In the genomic region with DNA sequence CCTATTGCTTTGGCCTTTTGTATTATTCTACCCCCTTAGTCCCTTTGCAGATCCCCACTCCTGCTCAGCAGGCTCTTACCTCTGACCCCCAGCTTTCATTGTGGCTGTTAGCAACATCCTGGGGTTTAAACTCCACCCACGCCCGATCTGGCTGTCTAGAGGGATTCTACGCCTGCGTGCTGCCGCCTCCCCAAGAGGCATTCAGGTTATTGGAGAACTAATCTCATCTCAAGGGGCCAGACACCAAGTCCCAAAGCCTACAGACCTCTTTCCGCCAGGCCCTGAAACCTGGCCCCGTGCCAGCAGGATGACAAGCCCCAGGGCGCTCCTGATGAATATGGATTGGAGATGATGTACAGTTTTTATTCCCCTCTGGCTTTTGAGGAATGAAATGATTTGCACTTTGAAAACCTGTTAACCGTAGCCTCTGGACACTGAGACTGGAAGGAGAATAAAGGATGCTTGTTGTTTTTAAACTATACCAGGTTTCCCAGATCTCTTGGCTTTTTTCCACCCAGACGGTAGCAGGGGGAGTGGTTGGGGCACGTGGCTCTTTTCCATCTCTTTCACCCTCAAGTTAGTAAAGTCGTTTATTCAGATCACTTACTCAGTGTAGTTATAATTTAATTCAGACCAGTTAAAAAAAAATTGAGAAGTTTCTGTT, we compare ENCODE assay signal across 1 cellular context.
A peak's percentile ranks its signal among the peaks of the same experiment; 100 is the strongest.
TF ChIP-seq lines count a peak whose summit lies in the region.

No MANE protein-coding gene starts in this region.

TF ChIP-seq in K562, 482 proteins besides CTCF, POLR2A, EP300 and RAD21 (continued from another document and continues in another):
- TF ChIP-seq NBN (IDR thresholded peaks at IDR 0.05; ENCODE audit: low read depth) (no peak), MCM5 (IDR thresholded peaks at IDR 0.05; ENCODE audit: low read depth) (no peak), MAFG (tag; conservative IDR thresholded peaks at IDR 0.05) (0 out of 2 replicates have a peak, but pooled peaks have one; percentile 7), MAZ (CRISPR knock-in tag; conservative IDR thresholded peaks at IDR 0.05 in 1 of 2, IDR thresholded peaks at IDR 0.05 in 1 of 2) (0 out of 4 replicates have a peak, but pooled peaks of 1 of the 2 experiments have one; percentile 31), SMARCA5 (IDR thresholded peaks at IDR 0.05) (no peak), ZNF398 (CRISPR knock-in tag; IDR thresholded peaks at IDR 0.05) (no peak), NR2C2 (CRISPR knock-in tag; IDR thresholded peaks at IDR 0.05) (no peak), NR2C2 (tag; IDR thresholded peaks at IDR 0.05) (peak; percentile 80), NUFIP1 (IDR thresholded peaks at IDR 0.05; ENCODE audit: partially characterized antibody) (no peak), ASH1L (IDR thresholded peaks at IDR 0.05; ENCODE audit: borderline replicate concordance, low read depth, partially characterized antibody) (no peak), LCOR (CRISPR knock-in tag; IDR thresholded peaks at IDR 0.05) (no peak), SLC30A9 (CRISPR knock-in tag; IDR thresholded peaks at IDR 0.05) (no peak), CC2D1A (IDR thresholded peaks at IDR 0.05) (no peak), ZNF79 (CRISPR knock-in tag; IDR thresholded peaks at IDR 0.05; ENCODE audit: low read depth) (no peak), CHAMP1 (IDR thresholded peaks at IDR 0.05) (no peak), SREBF1 (IDR thresholded peaks at IDR 0.05; ENCODE audit: borderline replicate concordance, low read depth, low read length) (no peak), FOSL1 (tag; conservative IDR thresholded peaks at IDR 0.05) (peak; percentile 34; the same call in 1 of the 2 replicates), CCAR2 (IDR thresholded peaks at IDR 0.05; ENCODE audit: low read depth, low read length) (no peak), ESRRA (IDR thresholded peaks at IDR 0.05; ENCODE audit: borderline replicate concordance, low read depth) (no peak), CBX8 (IDR thresholded peaks at IDR 0.05; ENCODE audit: borderline replicate concordance, extremely low read depth, low read depth, low read length, poor library complexity, severe bottlenecking) (no peak), CBX1 (IDR thresholded peaks at IDR 0.05; ENCODE audit: low read depth) (no peak), ZNF324 (CRISPR knock-in tag; IDR thresholded peaks at IDR 0.05) (no peak), ATF2 (CRISPR knock-in tag; IDR thresholded peaks at IDR 0.05) (no peak), POU5F1 (IDR thresholded peaks at IDR 0.05; ENCODE audit: borderline replicate concordance, low read depth, low read length, partially characterized antibody) (no peak), ZNF165 (CRISPR knock-in tag; IDR thresholded peaks at IDR 0.05; ENCODE audit: borderline replicate concordance) (no peak), MAFK (IDR thresholded peaks at IDR 0.05; ENCODE audit: low read length) (no peak), ZNF655 (CRISPR knock-in tag; IDR thresholded peaks at IDR 0.05) (no peak)
- TF ChIP-seq, protein P1, sequence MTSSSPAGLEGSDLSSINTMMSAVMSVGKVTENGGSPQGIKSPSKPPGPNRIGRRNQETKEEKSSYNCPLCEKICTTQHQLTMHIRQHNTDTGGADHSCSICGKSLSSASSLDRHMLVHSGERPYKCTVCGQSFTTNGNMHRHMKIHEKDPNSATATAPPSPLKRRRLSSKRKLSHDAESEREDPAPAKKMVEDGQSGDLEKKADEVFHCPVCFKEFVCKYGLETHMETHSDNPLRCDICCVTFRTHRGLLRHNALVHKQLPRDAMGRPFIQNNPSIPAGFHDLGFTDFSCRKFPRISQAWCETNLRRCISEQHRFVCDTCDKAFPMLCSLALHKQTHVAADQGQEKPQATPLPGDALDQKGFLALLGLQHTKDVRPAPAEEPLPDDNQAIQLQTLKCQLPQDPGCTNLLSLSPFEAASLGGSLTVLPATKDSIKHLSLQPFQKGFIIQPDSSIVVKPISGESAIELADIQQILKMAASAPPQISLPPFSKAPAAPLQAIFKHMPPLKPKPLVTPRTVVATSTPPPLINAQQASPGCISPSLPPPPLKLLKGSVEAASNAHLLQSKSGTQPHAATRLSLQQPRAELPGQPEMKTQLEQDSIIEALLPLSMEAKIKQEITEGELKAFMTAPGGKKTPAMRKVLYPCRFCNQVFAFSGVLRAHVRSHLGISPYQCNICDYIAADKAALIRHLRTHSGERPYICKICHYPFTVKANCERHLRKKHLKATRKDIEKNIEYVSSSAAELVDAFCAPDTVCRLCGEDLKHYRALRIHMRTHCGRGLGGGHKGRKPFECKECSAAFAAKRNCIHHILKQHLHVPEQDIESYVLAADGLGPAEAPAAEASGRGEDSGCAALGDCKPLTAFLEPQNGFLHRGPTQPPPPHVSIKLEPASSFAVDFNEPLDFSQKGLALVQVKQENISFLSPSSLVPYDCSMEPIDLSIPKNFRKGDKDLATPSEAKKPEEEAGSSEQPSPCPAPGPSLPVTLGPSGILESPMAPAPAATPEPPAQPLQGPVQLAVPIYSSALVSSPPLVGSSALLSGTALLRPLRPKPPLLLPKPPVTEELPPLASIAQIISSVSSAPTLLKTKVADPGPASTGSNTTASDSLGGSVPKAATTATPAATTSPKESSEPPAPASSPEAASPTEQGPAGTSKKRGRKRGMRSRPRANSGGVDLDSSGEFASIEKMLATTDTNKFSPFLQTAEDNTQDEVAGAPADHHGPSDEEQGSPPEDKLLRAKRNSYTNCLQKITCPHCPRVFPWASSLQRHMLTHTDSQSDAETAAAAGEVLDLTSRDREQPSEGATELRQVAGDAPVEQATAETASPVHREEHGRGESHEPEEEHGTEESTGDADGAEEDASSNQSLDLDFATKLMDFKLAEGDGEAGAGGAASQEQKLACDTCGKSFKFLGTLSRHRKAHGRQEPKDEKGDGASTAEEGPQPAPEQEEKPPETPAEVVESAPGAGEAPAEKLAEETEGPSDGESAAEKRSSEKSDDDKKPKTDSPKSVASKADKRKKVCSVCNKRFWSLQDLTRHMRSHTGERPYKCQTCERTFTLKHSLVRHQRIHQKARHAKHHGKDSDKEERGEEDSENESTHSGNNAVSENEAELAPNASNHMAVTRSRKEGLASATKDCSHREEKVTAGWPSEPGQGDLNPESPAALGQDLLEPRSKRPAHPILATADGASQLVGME (CRISPR knock-in tag; IDR thresholded peaks at IDR 0.05) = no peak
- TF ChIP-seq, protein P2, sequence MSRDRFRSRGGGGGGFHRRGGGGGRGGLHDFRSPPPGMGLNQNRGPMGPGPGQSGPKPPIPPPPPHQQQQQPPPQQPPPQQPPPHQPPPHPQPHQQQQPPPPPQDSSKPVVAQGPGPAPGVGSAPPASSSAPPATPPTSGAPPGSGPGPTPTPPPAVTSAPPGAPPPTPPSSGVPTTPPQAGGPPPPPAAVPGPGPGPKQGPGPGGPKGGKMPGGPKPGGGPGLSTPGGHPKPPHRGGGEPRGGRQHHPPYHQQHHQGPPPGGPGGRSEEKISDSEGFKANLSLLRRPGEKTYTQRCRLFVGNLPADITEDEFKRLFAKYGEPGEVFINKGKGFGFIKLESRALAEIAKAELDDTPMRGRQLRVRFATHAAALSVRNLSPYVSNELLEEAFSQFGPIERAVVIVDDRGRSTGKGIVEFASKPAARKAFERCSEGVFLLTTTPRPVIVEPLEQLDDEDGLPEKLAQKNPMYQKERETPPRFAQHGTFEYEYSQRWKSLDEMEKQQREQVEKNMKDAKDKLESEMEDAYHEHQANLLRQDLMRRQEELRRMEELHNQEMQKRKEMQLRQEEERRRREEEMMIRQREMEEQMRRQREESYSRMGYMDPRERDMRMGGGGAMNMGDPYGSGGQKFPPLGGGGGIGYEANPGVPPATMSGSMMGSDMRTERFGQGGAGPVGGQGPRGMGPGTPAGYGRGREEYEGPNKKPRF (IDR thresholded peaks at IDR 0.05; ENCODE audit: low read depth, low read length) = no peak
- TF ChIP-seq, protein P3, sequence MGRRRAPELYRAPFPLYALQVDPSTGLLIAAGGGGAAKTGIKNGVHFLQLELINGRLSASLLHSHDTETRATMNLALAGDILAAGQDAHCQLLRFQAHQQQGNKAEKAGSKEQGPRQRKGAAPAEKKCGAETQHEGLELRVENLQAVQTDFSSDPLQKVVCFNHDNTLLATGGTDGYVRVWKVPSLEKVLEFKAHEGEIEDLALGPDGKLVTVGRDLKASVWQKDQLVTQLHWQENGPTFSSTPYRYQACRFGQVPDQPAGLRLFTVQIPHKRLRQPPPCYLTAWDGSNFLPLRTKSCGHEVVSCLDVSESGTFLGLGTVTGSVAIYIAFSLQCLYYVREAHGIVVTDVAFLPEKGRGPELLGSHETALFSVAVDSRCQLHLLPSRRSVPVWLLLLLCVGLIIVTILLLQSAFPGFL (CRISPR knock-in tag; IDR thresholded peaks at IDR 0.05) = no peak
- TF ChIP-seq, protein P4, sequence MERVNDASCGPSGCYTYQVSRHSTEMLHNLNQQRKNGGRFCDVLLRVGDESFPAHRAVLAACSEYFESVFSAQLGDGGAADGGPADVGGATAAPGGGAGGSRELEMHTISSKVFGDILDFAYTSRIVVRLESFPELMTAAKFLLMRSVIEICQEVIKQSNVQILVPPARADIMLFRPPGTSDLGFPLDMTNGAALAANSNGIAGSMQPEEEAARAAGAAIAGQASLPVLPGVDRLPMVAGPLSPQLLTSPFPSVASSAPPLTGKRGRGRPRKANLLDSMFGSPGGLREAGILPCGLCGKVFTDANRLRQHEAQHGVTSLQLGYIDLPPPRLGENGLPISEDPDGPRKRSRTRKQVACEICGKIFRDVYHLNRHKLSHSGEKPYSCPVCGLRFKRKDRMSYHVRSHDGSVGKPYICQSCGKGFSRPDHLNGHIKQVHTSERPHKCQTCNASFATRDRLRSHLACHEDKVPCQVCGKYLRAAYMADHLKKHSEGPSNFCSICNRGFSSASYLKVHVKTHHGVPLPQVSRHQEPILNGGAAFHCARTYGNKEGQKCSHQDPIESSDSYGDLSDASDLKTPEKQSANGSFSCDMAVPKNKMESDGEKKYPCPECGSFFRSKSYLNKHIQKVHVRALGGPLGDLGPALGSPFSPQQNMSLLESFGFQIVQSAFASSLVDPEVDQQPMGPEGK (CRISPR knock-in tag; IDR thresholded peaks at IDR 0.05; ENCODE audit: borderline replicate concordance) = no peak
- TF ChIP-seq, protein P5, sequence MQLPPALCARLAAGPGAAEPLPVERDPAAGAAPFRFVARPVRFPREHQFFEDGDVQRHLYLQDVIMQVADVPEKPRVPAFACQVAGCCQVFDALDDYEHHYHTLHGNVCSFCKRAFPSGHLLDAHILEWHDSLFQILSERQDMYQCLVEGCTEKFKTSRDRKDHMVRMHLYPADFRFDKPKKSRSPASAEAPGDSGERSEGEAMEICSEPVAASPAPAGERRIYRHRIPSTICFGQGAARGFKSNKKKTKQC (CRISPR knock-in tag; IDR thresholded peaks at IDR 0.05) = no peak
- TF ChIP-seq, protein P6, sequence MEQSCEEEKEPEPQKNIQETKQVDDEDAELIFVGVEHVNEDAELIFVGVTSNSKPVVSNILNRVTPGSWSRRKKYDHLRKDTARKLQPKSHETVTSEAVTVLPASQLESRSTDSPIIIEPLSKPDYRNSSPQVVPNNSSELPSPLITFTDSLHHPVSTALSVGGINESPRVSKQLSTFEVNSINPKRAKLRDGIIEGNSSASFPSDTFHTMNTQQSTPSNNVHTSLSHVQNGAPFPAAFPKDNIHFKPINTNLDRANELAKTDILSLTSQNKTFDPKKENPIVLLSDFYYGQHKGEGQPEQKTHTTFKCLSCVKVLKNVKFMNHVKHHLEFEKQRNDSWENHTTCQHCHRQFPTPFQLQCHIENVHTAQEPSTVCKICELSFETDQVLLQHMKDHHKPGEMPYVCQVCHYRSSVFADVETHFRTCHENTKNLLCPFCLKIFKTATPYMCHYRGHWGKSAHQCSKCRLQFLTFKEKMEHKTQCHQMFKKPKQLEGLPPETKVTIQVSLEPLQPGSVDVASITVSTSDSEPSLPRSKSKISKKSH (CRISPR knock-in tag; IDR thresholded peaks at IDR 0.05) = no peak
